In the genomic region with DNA sequence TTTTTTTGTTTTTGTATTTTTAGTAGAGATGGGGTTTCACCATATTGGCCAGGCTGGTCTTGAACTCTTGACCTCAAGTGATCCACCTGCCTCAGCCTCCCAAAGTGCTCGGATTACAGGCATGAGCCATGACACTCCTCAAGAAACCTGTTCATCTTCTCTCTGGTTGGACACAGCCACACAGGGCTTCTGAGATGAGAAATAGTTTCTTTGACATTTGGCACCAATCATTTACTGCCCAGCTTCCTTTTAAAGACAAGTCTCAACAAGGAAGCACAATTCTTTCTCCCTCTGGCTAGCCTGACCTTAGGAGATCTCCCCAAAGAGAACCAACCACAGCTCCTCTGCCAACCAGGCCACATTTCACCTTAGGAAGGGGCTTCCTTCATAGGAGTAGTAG, we compare ENCODE assay signal across 7 cellular contexts. TPM values are rescaled to one million over a fixed set of nuclear protein-coding genes. Genes with fewer than 3 reads are reported as not detected.
DNase-seq lines count a peak whose midpoint lies in the region; FAIRE-seq and TF ChIP-seq lines count a peak whose summit lies in the region.
"Not testable (repeated sequence)": the region's sequence is repeated elsewhere in the genome, so short reads cannot be mapped to it uniquely, and the experiment has no call there.

No MANE protein-coding gene starts in this region.

- H2AFZ ChIP-seq in PC-9 = not testable (repeated sequence)

- DNase-seq in PC-9 = peak; percentile 14 to 88
- peak; percentile 23 for DNase-seq in SIG-M5 treated with dmso at 0.1 percent for 504 hours (lab: John Stamatoyannopoulos, UW; ENCODE audit: unreplicated experiment)
- DNase-seq in breast epithelium (ENCODE audit: low spot score in 2 of 2); esophagus squamous epithelium (lab: John Stamatoyannopoulos, UW); type B pancreatic cell (ENCODE audit: extremely low spot score, unreplicated experiment): not testable (repeated sequence)
- DNase-seq in bronchial epithelial cell (ENCODE audit: low read depth) = peak; percentile 58

- not testable (repeated sequence) for H4K20me1 ChIP-seq in PC-9 (ENCODE audit: insufficient read depth)

- H3K27ac ChIP-seq in PC-9 (peak overlapping the region; percentile 60), breast epithelium (peak overlapping the region; percentile 71 to 75), esophagus (ENCODE audit: low read depth in 2 of 2, low read length in 1 of 2) (peak overlapping the region; percentile 65 to 75), esophagus squamous epithelium (peak overlapping the region; percentile 5 to 68 (median 53))

- H3K9me3 Mint-ChIP-seq in type B pancreatic cell = not testable (repeated sequence)

- H3F3A ChIP-seq in PC-9 (ENCODE audit: insufficient read depth, low read depth) = peaks cover 31% of the 10 kb centered on the region

- BruUV-seq in PC-9 (replicated peaks; lab: Mats Ljungman, UMichigan) = not testable (repeated sequence)

- peaks cover 88% of the 10 kb centered on the region for H3K79me2 ChIP-seq in PC-9 (ENCODE audit: low read depth)

- H3K27me3 ChIP-seq in PC-9 (ENCODE audit: insufficient read depth, low read depth); breast epithelium; bronchial epithelial cell (ENCODE audit: control insufficient read depth, insufficient read depth, low read length); esophagus (ENCODE audit: control insufficient read depth in 1 of 2, insufficient read depth in 2 of 2, low read length in 2 of 2); esophagus squamous epithelium: not testable (repeated sequence)

- POLR2A ChIA-PET in PC-9 (lab: Charles Lee; ENCODE audit: unreplicated experiment) = interaction anchor here (0.6 kb wide), 2 partner anchors 19 to 83 kb away, joined by 3 read pairs; no protein-coding TSS in a partner anchor

- not testable (repeated sequence) for H3K36me3 Mint-ChIP-seq in type B pancreatic cell

- not testable (repeated sequence) for H3K4me3 Mint-ChIP-seq in type B pancreatic cell

- H3K4me3 ChIP-seq in PC-9; breast epithelium; bronchial epithelial cell (ENCODE audit: low read depth, low read length); esophagus (ENCODE audit: low read depth in 1 of 2, low read length in 2 of 2); esophagus squamous epithelium: not testable (repeated sequence)

- not testable (repeated sequence) for TF ChIP-seq CTCF in PC-9 (conservative IDR thresholded peaks at IDR 0.05); breast epithelium (IDR thresholded peaks at IDR 0.05); bronchial epithelial cell (IDR thresholded peaks at IDR 0.05; ENCODE audit: insufficient read depth, low read length, severe bottlenecking); esophagus squamous epithelium (IDR thresholded peaks at IDR 0.05); type B pancreatic cell (conservative IDR thresholded peaks at IDR 0.05)

- not testable (repeated sequence) for H3K9me3 ChIP-seq in PC-9 (ENCODE audit: insufficient read depth, low read depth); breast epithelium; esophagus (ENCODE audit: control insufficient read depth in 2 of 2, insufficient read depth in 1 of 2, low read depth in 1 of 2, low read length in 1 of 2); esophagus squamous epithelium

- intact Hi-C loops in PC-9 (cut with micrococcal nuclease; ENCODE audit: unreplicated experiment); breast epithelium (cut with DNase I; ENCODE audit: low total_unique reads); esophagus squamous epithelium (cut with DNase I): not testable (repeated sequence)

- 0 out of 2 replicates have a peak, but pooled peaks cover 17% of the 10 kb centered on the region for H3K36me3 ChIP-seq in PC-9 (ENCODE audit: low read depth)
- H3K36me3 ChIP-seq in breast epithelium; bronchial epithelial cell (ENCODE audit: control insufficient read depth, insufficient read depth, low read length); esophagus (ENCODE audit: control insufficient read depth in 2 of 2, insufficient read depth in 2 of 2, low read length in 1 of 2); esophagus squamous epithelium: not testable (repeated sequence)

- peaks cover 41% of the 10 kb centered on the region for H3K4me1 ChIP-seq in PC-9 (replicated peaks; ENCODE audit: insufficient read depth)
- H3K4me1 ChIP-seq in breast epithelium = not testable (repeated sequence)
- H3K4me1 ChIP-seq in esophagus (ENCODE audit: control insufficient read depth in 2 of 2, insufficient read depth in 2 of 2, low read length in 1 of 2) = peaks cover 5 to 11% of the 10 kb centered on the region in 2 donors
- H3K4me1 ChIP-seq in esophagus squamous epithelium = peaks cover 0 to 77% (median 3%) of the 10 kb centered on the region in 3 donors

- CTCF ChIA-PET in PC-9 (lab: Charles Lee) = not testable (repeated sequence)

- H3K9me2 ChIP-seq in PC-9 (ENCODE audit: insufficient read depth) = not testable (repeated sequence)

- WGBS in esophagus, 2 donors = 43 to 75% methylated on average over 1 of the region's 1 CpG
- WGBS in esophagus squamous epithelium, 2 donors = 29 to 56% methylated on average over 1 of the region's 1 CpG

- H3K4me2 ChIP-seq in PC-9 = peak overlapping the region; percentile 37

- not testable (repeated sequence) for H3K27me3 Mint-ChIP-seq in type B pancreatic cell

- not testable (repeated sequence) for FAIRE-seq in bronchial epithelial cell (lab: Jason Lieb, UNC)

- H3K4me1 Mint-ChIP-seq in type B pancreatic cell (ENCODE audit: unreplicated experiment) = peaks cover 26% of the 10 kb centered on the region

- peak overlapping the region; percentile 79 for H3K27ac Mint-ChIP-seq in type B pancreatic cell

- TF ChIP-seq POLR2A in breast epithelium (IDR thresholded peaks at IDR 0.05); esophagus squamous epithelium (IDR thresholded peaks at IDR 0.05): not testable (repeated sequence)

RNA-seq across cellular contexts. Expression of a gene that starts 14.0 kb away (rescaled TPM):
- total RNA-seq in PC-9 (2021) (26.9 and 28.3 TPM in 2 replicates), breast epithelium (10 to 100 TPM in 2 of 3 donors, 1 to 10 TPM in 1; 9.8 to 54.6 (median 36.7) TPM), bronchial epithelial cell (2.4 and 6.4 TPM in 2 replicates), esophagus squamous epithelium (100 to 1,000 TPM in 1 of 4 donors, 10 to 100 TPM in 3; 49.8 to 129 (median 59.3) TPM), type B pancreatic cell (ENCODE audit: low replicate concordance) (64.7 and 177 TPM in 2 replicates)
- polyA plus RNA-seq in esophagus = 10 to 100 TPM; 41.4 to 46.0 TPM
